In genomic region chr3:185825379-185825638, GRCh38 we compare ENCODE assay signal across 8 cellular contexts. TPM values are rescaled to one million over a fixed set of nuclear protein-coding genes. Genes with fewer than 3 reads are reported as not detected.
A peak's percentile ranks its signal among the peaks of the same experiment; 100 is the strongest.
DNase-seq lines count a peak whose midpoint lies in the region; ATAC-seq and TF ChIP-seq lines count a peak whose summit lies in the region.

No MANE protein-coding gene starts in this region.

- CTCF ChIA-PET in PC-9 (lab: Charles Lee): no interaction called here

- peak overlapping the region in 1 of 3 donors; percentile 65 for H3K9ac ChIP-seq in skeletal muscle tissue (ENCODE audit: low read depth in 1 of 3, low read length in 3 of 3)

- TF ChIP-seq CTCF in PC-9 (conservative IDR thresholded peaks at IDR 0.05) (no peak), fibroblast of pulmonary artery (IDR thresholded peaks at IDR 0.05; ENCODE audit: low read length, missing control alignments) (no peak)

- H4K20me1 ChIP-seq in PC-9 (ENCODE audit: insufficient read depth): peaks cover 20% of the 10 kb centered on the region; the same call in 1 of the 2 replicates

- H3K4me1 ChIP-seq in PC-9 (replicated peaks; ENCODE audit: insufficient read depth): peaks cover 34% of the 10 kb centered on the region
- peaks cover 6 to 14% (median 11%) of the 10 kb centered on the region in 3 donors for H3K4me1 ChIP-seq in skeletal muscle tissue (ENCODE audit: control insufficient read depth in 3 of 3, insufficient read depth in 3 of 3, low read length in 3 of 3)

- peak overlapping the region; percentile 78 for H3K4me3 ChIP-seq in PC-9
- H3K4me3 ChIP-seq in fibroblast of pulmonary artery (replicated peaks; ENCODE audit: low read depth, low read length): peak overlapping the region; percentile 87
- H3K4me3 ChIP-seq in skeletal muscle tissue (ENCODE audit: low read length in 3 of 3): peak overlapping the region; percentile 67 to 75 (median 73)

- intact Hi-C loops in PC-9 (cut with micrococcal nuclease; ENCODE audit: unreplicated experiment): loop anchor here (1.0 to 5.0 kb wide), 3 partner anchors 87 to 149 kb away; no protein-coding TSS in a partner anchor

- H3K36me3 ChIP-seq in PC-9 (ENCODE audit: low read depth) (peaks cover 22% of the 10 kb centered on the region; the same call in 1 of the 2 replicates), skeletal muscle tissue (ENCODE audit: control insufficient read depth in 3 of 3, insufficient read depth in 3 of 3, low read length in 3 of 3) (no peaks in the 10 kb centered on the region)

- no peak for DNase-seq in PC-9
- no peak for DNase-seq in fibroblast of pulmonary artery (ENCODE audit: low read depth)
- no peak for DNase-seq in COR-L47 (lab: John Stamatoyannopoulos, UW)
- no peak for DNase-seq in NCI-H2227 (lab: John Stamatoyannopoulos, UW; ENCODE audit: unreplicated experiment)
- DNase-seq in HuH-7 (ENCODE audit: low spot score): no peak

- ATAC-seq in GM21360 (IDR thresholded peaks at IDR 0.05; ENCODE audit: unreplicated experiment) (peak; percentile 36), GM18868 (IDR thresholded peaks at IDR 0.05; ENCODE audit: unreplicated experiment) (no peak)

- no TSS peak for BruUV-seq in PC-9 (replicated peaks; lab: Mats Ljungman, UMichigan)

- H3K9me3 ChIP-seq in PC-9 (ENCODE audit: insufficient read depth, low read depth) (peaks cover 8% of the 10 kb centered on the region; the same call in 1 of the 2 replicates), skeletal muscle tissue (ENCODE audit: control insufficient read depth in 3 of 3, low read length in 3 of 3) (peaks cover 0 to 2% (median 0%) of the 10 kb centered on the region in 3 donors)

- H3K27ac ChIP-seq in PC-9: peak overlapping the region; percentile 44; the same call in 1 of the 2 replicates
- H3K27ac ChIP-seq in skeletal muscle tissue (ENCODE audit: low read depth, low read length): no peak overlapping the region

- H3K9me2 ChIP-seq in PC-9 (ENCODE audit: insufficient read depth): no peaks in the 10 kb centered on the region

- peak overlapping the region; percentile 94 for H3K4me2 ChIP-seq in PC-9

- H3K27me3 ChIP-seq in PC-9 (ENCODE audit: insufficient read depth, low read depth) (no peaks in the 10 kb centered on the region), skeletal muscle tissue (ENCODE audit: control insufficient read depth in 3 of 3, insufficient read depth in 3 of 3, low read length in 3 of 3) (peaks cover 32 to 57% (median 48%) of the 10 kb centered on the region in 3 donors)

- H2AFZ ChIP-seq in PC-9: peak overlapping the region; percentile 94

- H3K79me2 ChIP-seq in PC-9 (ENCODE audit: low read depth): peaks cover 64% of the 10 kb centered on the region

- POLR2A ChIA-PET in PC-9 (lab: Charles Lee; ENCODE audit: unreplicated experiment): no interaction called here

- peaks cover 36% of the 10 kb centered on the region for H3F3A ChIP-seq in PC-9 (ENCODE audit: insufficient read depth, low read depth)

RNA-seq across cellular contexts. Expression of gene IGF2BP2, which starts 0.5 kb away (rescaled TPM):
- total RNA-seq in PC-9 (2021) (140 and 150 TPM in 2 replicates), skeletal muscle tissue (26.6 TPM)
